Comparison of ENCODE assay signal across 13 cellular contexts in genomic region chr19:13011653-13012389, GRCh38. TPM values are rescaled to one million over a fixed set of nuclear protein-coding genes. Genes with fewer than 3 reads are reported as not detected.
DNase-seq lines count a peak whose midpoint lies in the region; ATAC-seq, FAIRE-seq and TF ChIP-seq lines count a peak whose summit lies in the region.
"Had no signal": no experiment of that assay in that cellular context is flagged by ENCODE, and none has a peak within 500 bp of the region (broad histone marks: within the 10 kb centered on the region; RNA-seq: fewer than 3 reads in every experiment).

No MANE protein-coding gene starts in this region.

- H3K4me2 ChIP-seq in keratinocyte (ENCODE audit: control insufficient read depth, extremely low read depth, insufficient read depth, low read depth, low read length) = peak overlapping the region; percentile 86

- TF ChIP-seq CTCF in keratinocyte (optimal IDR thresholded peaks at IDR 0.05 in 1 of 3, IDR thresholded peaks at IDR 0.05 in 1 of 3, conservative IDR thresholded peaks at IDR 0.05 in 1 of 3; ENCODE audit: extremely low read depth in 1 of 3, insufficient read depth in 2 of 3, low read length in 3 of 3) = no peak

- H3K9ac ChIP-seq in keratinocyte (ENCODE audit: control insufficient read depth, extremely low read depth, insufficient read depth, low read length) = no peak overlapping the region
- H3K9ac ChIP-seq in stomach smooth muscle (ENCODE audit: low read length in 2 of 2) = no peak overlapping the region

- H3K9me3 Mint-ChIP-seq in activated T-cell treated with anti-CD3 and anti-CD28 coated beads, Interleukin-2, amount 50 U/mL, for 72 hours = no peaks in the 10 kb centered on the region
- H3K9me3 Mint-ChIP-seq: activated B cell treated with CpG ODN at 0.5 μM for 24 hours had no signal

- peaks cover 69% of the 10 kb centered on the region for H3K27me3 Mint-ChIP-seq in activated T-cell treated with anti-CD3 and anti-CD28 coated beads, Interleukin-2, amount 50 U/mL, for 72 hours (ENCODE audit: low read depth)

- no peaks in the 10 kb centered on the region for H3K9me1 ChIP-seq in keratinocyte (ENCODE audit: control insufficient read depth, extremely low read depth, insufficient read depth, low read length)

- H3K79me2 ChIP-seq in keratinocyte (ENCODE audit: control insufficient read depth, insufficient read depth, low read length) = peaks cover 71% of the 10 kb centered on the region

- DNase-seq in activated CD4-positive, alpha-beta T cell treated with anti-CD3 and anti-CD28 coated beads for 48 hours = peak; percentile 60
- no peak for DNase-seq in activated CD4-positive, alpha-beta T cell treated with anti-CD3 and anti-CD28 coated beads, Interleukin-2, amount 50 U/mL, for 4 hours
- DNase-seq in activated T-cell treated with anti-CD3 and anti-CD28 coated beads, Interleukin-2, amount 50 U/mL, for 72 hours = peak; percentile 28 to 34
- DNase-seq in keratinocyte (ENCODE audit: low read depth, low spot score) (no peak), GOT3 (lab: John Stamatoyannopoulos, UW) (no peak), NCI-H446 treated with DMSO at 0.1 percent for 48 hours (lab: John Stamatoyannopoulos, UW) (no peak)
- DNase-seq: activated B cell treated with CpG ODN at 0.5 μM for 24 hours, DMS53, NCI-H1694 treated with DMSO at 0.1 percent for 48 hours had no signal

- dilution Hi-C loops in keratinocyte (cut with MboI; ENCODE audit: extremely low pct_ligation_motif_present, low sequenced_read_pairs) = no loop called here

- H3K4me1 Mint-ChIP-seq in activated T-cell treated with anti-CD3 and anti-CD28 coated beads, Interleukin-2, amount 50 U/mL, for 72 hours (ENCODE audit: low read depth) = peaks cover 35% of the 10 kb centered on the region

- no peak for FAIRE-seq in keratinocyte (lab: Jason Lieb, UNC)
- FAIRE-seq: A204.1 had no signal

- H3K4me3 Mint-ChIP-seq in activated T-cell treated with anti-CD3 and anti-CD28 coated beads, Interleukin-2, amount 50 U/mL, for 72 hours = peak overlapping the region; percentile 9 to 64

- H3K27ac Mint-ChIP-seq in activated T-cell treated with anti-CD3 and anti-CD28 coated beads, Interleukin-2, amount 50 U/mL, for 72 hours = no peak overlapping the region

- H3K36me3 ChIP-seq in keratinocyte (ENCODE audit: control insufficient read depth in 2 of 2, extremely low read depth in 1 of 2, insufficient read depth in 2 of 2, low read length in 2 of 2) (no peaks in the 10 kb centered on the region), stomach smooth muscle (ENCODE audit: control insufficient read depth in 2 of 2, insufficient read depth in 2 of 2, low read length in 2 of 2) (peaks cover 0 to 2% of the 10 kb centered on the region in 2 donors)

- H2AFZ ChIP-seq in keratinocyte (ENCODE audit: control insufficient read depth, low read length) = no peak overlapping the region

- peaks cover 7% of the 10 kb centered on the region for H3K27me3 ChIP-seq in keratinocyte (ENCODE audit: control insufficient read depth, extremely low read depth, insufficient read depth, low read length)
- no peaks in the 10 kb centered on the region for H3K27me3 ChIP-seq in stomach smooth muscle (ENCODE audit: control insufficient read depth in 1 of 2, insufficient read depth in 2 of 2, low read length in 2 of 2)

- H3K36me3 Mint-ChIP-seq in activated T-cell treated with anti-CD3 and anti-CD28 coated beads, Interleukin-2, amount 50 U/mL, for 72 hours (ENCODE audit: insufficient read depth in 2 of 2) = peaks cover 0 to 1% of the 10 kb centered on the region in 2 donors

- H3K9me3 ChIP-seq in keratinocyte (ENCODE audit: control insufficient read depth, low read depth, low read length) = no peaks in the 10 kb centered on the region
- no peaks in the 10 kb centered on the region for H3K9me3 ChIP-seq in stomach smooth muscle (ENCODE audit: control insufficient read depth in 2 of 2, low read length in 2 of 2)

- H3K4me3 ChIP-seq in keratinocyte (ENCODE audit: control insufficient read depth in 2 of 3, extremely low read depth in 1 of 3, insufficient read depth in 2 of 3, low read depth in 1 of 3, low read length in 3 of 3) (no peak overlapping the region), stomach smooth muscle (ENCODE audit: low read length in 2 of 2) (peak overlapping the region in 1 of 2 donors; percentile 3)

- peak in 1 of 2 donors; percentile 11 for ATAC-seq in activated T-cell treated with anti-CD3 and anti-CD28 coated beads, Interleukin-2, amount 50 U/mL, for 72 hours (replicated peaks in 1 of 2)
- ATAC-seq in GM18861 (IDR thresholded peaks at IDR 0.05; ENCODE audit: unreplicated experiment) = no peak

- H4K20me1 ChIP-seq in keratinocyte (ENCODE audit: control insufficient read depth, extremely low read depth, insufficient read depth, low read length) = no peaks in the 10 kb centered on the region

- H3K27ac ChIP-seq in keratinocyte (ENCODE audit: control insufficient read depth, insufficient read depth, low read length) (no peak overlapping the region), stomach smooth muscle (ENCODE audit: low read length) (peak overlapping the region; percentile 90)

- H3K4me1 ChIP-seq in keratinocyte (ENCODE audit: control insufficient read depth, extremely low read depth, insufficient read depth, low read length) (peaks cover 83% of the 10 kb centered on the region), stomach smooth muscle (ENCODE audit: control insufficient read depth, insufficient read depth, low read length) (peaks cover 90% of the 10 kb centered on the region)

RNA-seq across cellular contexts. Expression of gene NFIX, which starts 16.5 kb away (rescaled TPM):
- 1 to 10 TPM; 2.2 to 2.8 TPM for total RNA-seq in activated T-cell treated with anti-CD3 and anti-CD28 coated beads, Interleukin-2, amount 50 U/mL, for 72 hours
- polyA plus RNA-seq in keratinocyte = 3.1 to 21.4 TPM (median 5.2 TPM) in 3 replicates
- polyA plus RNA-seq in keratinocyte (2011; ENCODE audit: low read depth) = 13.1 TPM
- polyA plus RNA-seq in keratinocyte (2011; cell fraction: cytosol; rRNA removed) = 8.8 and 19.1 TPM in 2 replicates
- 16.8 and 22.7 TPM in 2 replicates for polyA plus RNA-seq in keratinocyte (2011; cell fraction: nucleus; rRNA removed)
- 11.9 and 50.9 TPM in 2 replicates for polyA plus RNA-seq in keratinocyte (2012; ENCODE audit: low replicate concordance)
- polyA minus RNA-seq in keratinocyte = 8.7 to 101 TPM (median 9.2 TPM) in 3 replicates
- polyA minus RNA-seq in keratinocyte (2011; cell fraction: cytosol; rRNA and poly(A)+ RNA removed) = 22.1 TPM
- polyA minus RNA-seq in keratinocyte (2011; cell fraction: nucleus; rRNA and poly(A)+ RNA removed) = 9.8 and 16.2 TPM in 2 replicates
- total RNA-seq: epithelial cell of proximal tubule had no signal

RNA-seq across cellular contexts. Expression of gene DAND5, which starts 42.4 kb away (rescaled TPM):
- total RNA-seq in activated T-cell treated with anti-CD3 and anti-CD28 coated beads, Interleukin-2, amount 50 U/mL, for 72 hours = under 1 TPM; 0.12 to 0.32 TPM
- polyA plus RNA-seq in keratinocyte = 0.09 TPM in 1 of 3 replicates, not detected in the others
- not detected for polyA plus RNA-seq in keratinocyte (2011; ENCODE audit: low read depth)
- polyA plus RNA-seq in keratinocyte (2011; cell fraction: cytosol; rRNA removed) = not detected in 2 replicates
- 0.06 and 0.08 TPM in 2 replicates for polyA plus RNA-seq in keratinocyte (2011; cell fraction: nucleus; rRNA removed)
- 0.06 TPM in 1 of 2 replicates, not detected in the other for polyA plus RNA-seq in keratinocyte (2012; ENCODE audit: low replicate concordance)
- polyA minus RNA-seq in keratinocyte = not detected in 3 replicates
- polyA minus RNA-seq in keratinocyte (2011; cell fraction: cytosol; rRNA and poly(A)+ RNA removed) = not detected
- not detected in 2 replicates for polyA minus RNA-seq in keratinocyte (2011; cell fraction: nucleus; rRNA and poly(A)+ RNA removed)
- total RNA-seq: activated B cell treated with CpG ODN at 0.5 μM for 24 hours had no signal

RNA-seq across cellular contexts. Expression of gene GADD45GIP1, which starts 54.8 kb away (rescaled TPM):
- total RNA-seq in activated T-cell treated with anti-CD3 and anti-CD28 coated beads, Interleukin-2, amount 50 U/mL, for 72 hours = 10 to 100 TPM; 15.9 to 16.4 TPM
- 27.8 to 38.4 TPM (median 35.5 TPM) in 3 replicates for polyA plus RNA-seq in keratinocyte
- polyA plus RNA-seq in keratinocyte (2011; ENCODE audit: low read depth) = 22.7 TPM
- 10.8 and 29.0 TPM in 2 replicates for polyA plus RNA-seq in keratinocyte (2011; cell fraction: cytosol; rRNA removed)
- 9.8 and 10.6 TPM in 2 replicates for polyA plus RNA-seq in keratinocyte (2011; cell fraction: nucleus; rRNA removed)
- polyA plus RNA-seq in keratinocyte (2012; ENCODE audit: low replicate concordance) = 18.1 and 56.9 TPM in 2 replicates
- polyA minus RNA-seq in keratinocyte = 4.4 to 9.0 TPM (median 4.6 TPM) in 3 replicates
- 43.2 TPM for polyA minus RNA-seq in keratinocyte (2011; cell fraction: cytosol; rRNA and poly(A)+ RNA removed)
- 2.9 and 3.7 TPM in 2 replicates for polyA minus RNA-seq in keratinocyte (2011; cell fraction: nucleus; rRNA and poly(A)+ RNA removed)

Comparison
In these comparisons a context has a peak if more than half of its experiments do, and no peak if none do; other contexts are left out.
1. DNase-seq: peak in activated CD4-positive, alpha-beta T cell treated with anti-CD3 and anti-CD28 coated beads for 48 hours (single experiment) and activated T-cell treated with anti-CD3 and anti-CD28 coated beads, Interleukin-2, amount 50 U/mL, for 72 hours (2 of 2); none in activated CD4-positive, alpha-beta T cell treated with anti-CD3 and anti-CD28 coated beads, Interleukin-2, amount 50 U/mL, for 4 hours (0 of 2), keratinocyte (single experiment), GOT3 (single experiment) and NCI-H446 treated with DMSO at 0.1 percent for 48 hours (single experiment).